In genomic region chr5:172923539-172923938, GRCh38 we compare ENCODE assay signal across 32 cellular contexts.
"Had no signal": no experiment of that assay in that cellular context is flagged by ENCODE, and none has a peak within 500 bp of the region (broad histone marks: within the 10 kb centered on the region; RNA-seq: fewer than 3 reads in every experiment).

No MANE protein-coding gene starts in this region.

- H3K27me3 Mint-ChIP-seq: activated CD4-positive, alpha-beta memory T cell treated with anti-CD3 and anti-CD28 coated beads for 36 hours; activated CD4-positive, alpha-beta T cell treated with anti-CD3 and anti-CD28 coated beads for 36 hours; activated naive CD4-positive, alpha-beta T cell treated with anti-CD3 and anti-CD28 coated beads, Interleukin-2, amount 10 ng/mL, durations not matched to agents 7 days and 5 days; activated naive CD8-positive, alpha-beta T cell; activated naive CD8-positive, alpha-beta T cell treated with anti-CD3 and anti-CD28 coated beads, Interleukin-2, amount 50 U/mL, for 24 hours; central memory CD8-positive, alpha-beta T cell had no signal

- H3K27me3 ChIP-seq: cardiac muscle cell, Peyer's patch, SJCRH30 had no signal

- H3K27ac ChIP-seq: cardiac muscle cell, Peyer's patch, SJCRH30, SK-N-MC had no signal

- H3K9me3 Mint-ChIP-seq: activated CD4-positive, alpha-beta memory T cell treated with anti-CD3 and anti-CD28 coated beads for 36 hours; activated naive CD4-positive, alpha-beta T cell treated with anti-CD3 and anti-CD28 coated beads, Interleukin-2, amount 10 ng/mL, durations not matched to agents 7 days and 5 days; activated naive CD8-positive, alpha-beta T cell treated with anti-CD3 and anti-CD28 coated beads, Interleukin-2, amount 50 U/mL, for 24 hours; activated T-cell treated with anti-CD3 and anti-CD28 coated beads, Interleukin-2, amount 50 U/mL, for 4 hours; central memory CD8-positive, alpha-beta T cell; WTC11 had no signal

- H3K4me1 ChIP-seq: Peyer's patch had no signal

- H3K9me3 ChIP-seq: Peyer's patch, SJCRH30 had no signal

- H3K4me1 Mint-ChIP-seq: WTC11 had no signal

- ATAC-seq: activated CD4-positive, alpha-beta T cell treated with anti-CD3 and anti-CD28 coated beads for 36 hours; activated CD4-positive, CD25-positive, alpha-beta regulatory T cell treated with anti-CD3 and anti-CD28 coated beads, Interleukin-2, amount 50 U/mL, for 24 hours; activated naive CD8-positive, alpha-beta T cell treated with anti-CD3 and anti-CD28 coated beads, Interleukin-2, amount 50 U/mL, for 24 hours; activated T-cell treated with anti-CD3 and anti-CD28 coated beads, Interleukin-2, amount 50 U/mL, for 4 hours; PC-3; WTC11 had no signal

- H3K4me3 ChIP-seq: cardiac muscle cell, Peyer's patch, SJCRH30, SK-N-MC had no signal

- DNase-seq: activated CD4-positive, alpha-beta memory T cell treated with anti-CD3 and anti-CD28 coated beads for 36 hours; activated CD4-positive, alpha-beta T cell treated with anti-CD3 and anti-CD28 coated beads for 36 hours; activated CD4-positive, alpha-beta T cell treated with anti-CD3 and anti-CD28 coated beads, Interleukin-2, amount 50 U/mL, for 1 hour; activated CD8-positive, alpha-beta memory T cell treated with anti-CD3 and anti-CD28 coated beads, Interleukin-2, amount 50 U/mL, for 4 hours; activated effector memory CD4-positive, alpha-beta T cell treated with Interleukin-2 at 50 U/mL for 16 hours; activated naive CD4-positive, alpha-beta T cell treated with anti-CD3 and anti-CD28 coated beads, Interleukin-2, amount 10 ng/mL, durations not matched to agents 7 days and 5 days; activated naive CD8-positive, alpha-beta T cell treated with anti-CD3 and anti-CD28 coated beads, Interleukin-2, amount 50 U/mL, for 24 hours; activated T-cell treated with anti-CD3 and anti-CD28 coated beads for 4 hours; activated T-cell treated with anti-CD3 and anti-CD28 coated beads, Interleukin-2, amount 50 U/mL, for 4 hours; anterior cingulate cortex; MM.1S; MV-4-11; NCI-H1092; NCI-H1436 treated with DMSO at 0.1 percent for 48 hours; NCI-H1694 treated with DMSO at 0.1 percent for 48 hours; NCI-H2029; NCI-H345; NCI-H524 treated with DMSO at 0.1 percent for 48 hours; NCI-H748 treated with DMSO at 0.1 percent for 48 hours; NK-92 treated with Interleukin-12 subunit alpha and Interleukin-12 subunit beta, amount 100 ng/mL, for 24 hours; PC-3; Peyer's patch; RPMI8226; SHP77; SJCRH30; T1000 had no signal

- H3K36me3 ChIP-seq: cardiac muscle cell had no signal

- H3K4me3 Mint-ChIP-seq: activated CD4-positive, alpha-beta memory T cell treated with anti-CD3 and anti-CD28 coated beads for 36 hours; activated CD4-positive, alpha-beta T cell treated with anti-CD3 and anti-CD28 coated beads for 36 hours; activated naive CD4-positive, alpha-beta T cell treated with anti-CD3 and anti-CD28 coated beads, Interleukin-2, amount 10 ng/mL, durations not matched to agents 7 days and 5 days; activated naive CD8-positive, alpha-beta T cell; activated naive CD8-positive, alpha-beta T cell treated with anti-CD3 and anti-CD28 coated beads, Interleukin-2, amount 50 U/mL, for 24 hours; activated T-cell treated with anti-CD3 and anti-CD28 coated beads, Interleukin-2, amount 50 U/mL, for 4 hours; central memory CD8-positive, alpha-beta T cell; WTC11 had no signal

- H3K36me3 Mint-ChIP-seq: activated naive CD4-positive, alpha-beta T cell treated with anti-CD3 and anti-CD28 coated beads, Interleukin-2, amount 10 ng/mL, durations not matched to agents 7 days and 5 days had no signal

- H3K27ac Mint-ChIP-seq: activated CD4-positive, alpha-beta memory T cell treated with anti-CD3 and anti-CD28 coated beads for 36 hours; activated CD4-positive, alpha-beta T cell treated with anti-CD3 and anti-CD28 coated beads for 36 hours; activated naive CD4-positive, alpha-beta T cell treated with anti-CD3 and anti-CD28 coated beads, Interleukin-2, amount 10 ng/mL, durations not matched to agents 7 days and 5 days; activated naive CD8-positive, alpha-beta T cell; activated naive CD8-positive, alpha-beta T cell treated with anti-CD3 and anti-CD28 coated beads, Interleukin-2, amount 50 U/mL, for 24 hours; WTC11 had no signal
